ENCODE assay signal across 15 cellular contexts in genomic region chr20:43939762-43940121, GRCh38. TPM values are rescaled to one million over a fixed set of nuclear protein-coding genes. Genes with fewer than 3 reads are reported as not detected.
A peak's percentile ranks its signal among the peaks of the same experiment; 100 is the strongest.
DNase-seq lines count a peak whose midpoint lies in the region; FAIRE-seq and TF ChIP-seq lines count a peak whose summit lies in the region.
"Had no signal": no experiment of that assay in that cellular context is flagged by ENCODE, and none has a peak within 500 bp of the region (broad histone marks: within the 10 kb centered on the region; RNA-seq: fewer than 3 reads in every experiment).

No MANE protein-coding gene starts in this region.

- H3K79me2 ChIP-seq in OCI-LY3 (ENCODE audit: low read length): peaks cover 99% of the 10 kb centered on the region
- H3K79me2 ChIP-seq in mammary epithelial cell (ENCODE audit: insufficient read depth, low read length): no peaks in the 10 kb centered on the region
- no peaks in the 10 kb centered on the region for H3K79me2 ChIP-seq in osteoblast (ENCODE audit: insufficient read depth, low read length)

- no peaks in the 10 kb centered on the region for H3K27me3 ChIP-seq in OCI-LY3 (ENCODE audit: low read depth, low read length)
- H3K27me3 ChIP-seq in mammary epithelial cell (ENCODE audit: insufficient read depth, low read length): no peaks in the 10 kb centered on the region
- no peaks in the 10 kb centered on the region for H3K27me3 ChIP-seq in osteoblast (ENCODE audit: insufficient read depth, low read length)
- no peaks in the 10 kb centered on the region for H3K27me3 ChIP-seq in transverse colon

- no peak overlapping the region for H2AFZ ChIP-seq in OCI-LY3 (ENCODE audit: low read depth, low read length)
- H2AFZ ChIP-seq in mammary epithelial cell (ENCODE audit: low read depth, low read length): no peak overlapping the region
- H2AFZ ChIP-seq in osteoblast (ENCODE audit: low read length): no peak overlapping the region

- H3K36me3 ChIP-seq in OCI-LY3 (replicated peaks; ENCODE audit: low read depth, low read length): peaks cover 20% of the 10 kb centered on the region
- H3K36me3 ChIP-seq in mammary epithelial cell (ENCODE audit: insufficient read depth, low read length): no peaks in the 10 kb centered on the region
- H3K36me3 ChIP-seq in osteoblast (ENCODE audit: insufficient read depth, low read length): no peaks in the 10 kb centered on the region
- H3K36me3 ChIP-seq in transverse colon: no peaks in the 10 kb centered on the region

- TF ChIP-seq POLR2A in transverse colon (IDR thresholded peaks at IDR 0.05): no peak

- no peak overlapping the region for H3K4me3 ChIP-seq in OCI-LY3 (ENCODE audit: low read length)
- H3K4me3 ChIP-seq in mammary epithelial cell (replicated peaks in 1 of 3; ENCODE audit: insufficient read depth in 1 of 3, low read depth in 2 of 3, low read length in 3 of 3): no peak overlapping the region
- H3K4me3 ChIP-seq in osteoblast (ENCODE audit: insufficient read depth, low read length): no peak overlapping the region
- no peak overlapping the region for H3K4me3 ChIP-seq in transverse colon
- H3K4me3 ChIP-seq: skin epidermis had no signal

- in situ Hi-C loops in mammary epithelial cell (cut with MboI; ENCODE audit: low sequenced_read_pairs in 2 of 2): no loop called here
- in situ Hi-C loops in transverse colon (cut with MboI; ENCODE audit: low pct_ligation_motif_present in 1 of 4, low pct_unique_long_range_greater_than_20kb in 1 of 4, low sequenced_read_pairs in 3 of 4): no loop called here

- no peak for TF ChIP-seq CTCF in OCI-LY3 (IDR thresholded peaks at IDR 0.05; ENCODE audit: low read depth, low read length)
- TF ChIP-seq CTCF in mammary epithelial cell (conservative IDR thresholded peaks at IDR 0.05 in 1 of 2, IDR thresholded peaks at IDR 0.05 in 1 of 2; ENCODE audit: extremely low read depth in 1 of 2, insufficient read depth in 1 of 2, low read depth in 1 of 2, low read length in 2 of 2): no peak
- no peak for TF ChIP-seq CTCF in osteoblast (IDR thresholded peaks at IDR 0.05; ENCODE audit: extremely low read depth, low read depth, low read length)
- TF ChIP-seq CTCF in transverse colon (IDR thresholded peaks at IDR 0.05): no peak
- no peak for TF ChIP-seq CTCF in D721Med (IDR thresholded peaks at IDR 0.05; ENCODE audit: insufficient read depth, missing control alignments)

- H3K27ac ChIP-seq in OCI-LY3 (ENCODE audit: low read length) (no peak overlapping the region), mammary epithelial cell (ENCODE audit: insufficient read depth, low read depth, low read length) (peak overlapping the region; percentile 11), osteoblast (ENCODE audit: low read depth, low read length) (peak overlapping the region; percentile 72), transverse colon (no peak overlapping the region)

- dilution Hi-C loops in mammary epithelial cell (cut with HindIII; ENCODE audit: low sequenced_read_pairs): no loop called here

- peaks cover 95% of the 10 kb centered on the region for H4K20me1 ChIP-seq in OCI-LY3 (ENCODE audit: insufficient read depth, low read length)
- H4K20me1 ChIP-seq in mammary epithelial cell (ENCODE audit: insufficient read depth, low read length): no peaks in the 10 kb centered on the region
- peaks cover 3% of the 10 kb centered on the region for H4K20me1 ChIP-seq in osteoblast (ENCODE audit: insufficient read depth, low read length)

- WGBS in mammary epithelial cell (ENCODE audit: low coverage, missing lambda C conversion rate): 0% methylated on average over 1 of the region's 1 CpG
- 53% methylated on average over 1 of the region's 1 CpG; no CpG with 5 or more reads in 1 of the 2 donors for WGBS in transverse colon (ENCODE audit: low coverage in 1 of 2), 2 donors

- no peak for FAIRE-seq in D721Med (lab: Jason Lieb, UNC)
- FAIRE-seq: endometrium had no signal

- H3K4me1 ChIP-seq in OCI-LY3 (ENCODE audit: low read length): peaks cover 74% of the 10 kb centered on the region
- peaks cover 65% of the 10 kb centered on the region for H3K4me1 ChIP-seq in mammary epithelial cell (ENCODE audit: insufficient read depth, low read length)
- peaks cover 51% of the 10 kb centered on the region for H3K4me1 ChIP-seq in osteoblast (ENCODE audit: insufficient read depth, low read length)
- peaks cover 0 to 43% (median 31%) of the 10 kb centered on the region in 4 donors for H3K4me1 ChIP-seq in transverse colon

- CTCF ChIA-PET in mammary epithelial cell (lab: Charles Lee; ENCODE audit: low non-redundant PET): interaction anchor here (0.6 kb wide), 3 partner anchors 58 to 188 kb away, joined by 3 to 6 read pairs (median 3); no protein-coding TSS in a partner anchor

- intact Hi-C loops in mammary epithelial cell (cut with micrococcal nuclease): loop anchor here (1.0 to 5.0 kb wide), 3 partner anchors 16 to 143 kb away; no protein-coding TSS in a partner anchor
- intact Hi-C loops in transverse colon (cut with DNase I; ENCODE audit: low total_unique reads): no loop called here

- no peak for TF ChIP-seq EP300 in transverse colon (IDR thresholded peaks at IDR 0.05; ENCODE audit: low read depth)

- H3K4me2 ChIP-seq in OCI-LY3 (ENCODE audit: low read length) (peak overlapping the region; percentile 97), mammary epithelial cell (ENCODE audit: insufficient read depth, low read depth, low read length) (peak overlapping the region; percentile 42), osteoblast (ENCODE audit: insufficient read depth, low read length) (peak overlapping the region; percentile 46)

- BruUV-seq in mammary epithelial cell (replicated peaks; lab: Mats Ljungman, UMichigan): no TSS peak

- H3K9ac ChIP-seq in OCI-LY3 (ENCODE audit: low read length): no peak overlapping the region
- H3K9ac ChIP-seq in mammary epithelial cell (ENCODE audit: insufficient read depth, low read length): no peak overlapping the region

- H3K9me3 ChIP-seq in OCI-LY3 (ENCODE audit: insufficient read depth, low read length) (no peaks in the 10 kb centered on the region), mammary epithelial cell (replicated peaks; ENCODE audit: insufficient read depth, low read length) (no peaks in the 10 kb centered on the region), osteoblast (ENCODE audit: low read depth, low read length) (no peaks in the 10 kb centered on the region), transverse colon (no peaks in the 10 kb centered on the region)

- DNase-seq in EL: peak; percentile 81
- DNase-seq in mammary epithelial cell: no peak
- DNase-seq in osteoblast (ENCODE audit: insufficient read length, low spot score, missing footprints): no peak
- no peak for DNase-seq in COR-L47 (lab: John Stamatoyannopoulos, UW)
- no peak for DNase-seq in transverse colon
- DNase-seq in D721Med (ENCODE audit: insufficient read length, low spot score): no peak
- DNase-seq: activated CD4-positive, alpha-beta T cell treated with anti-CD3 and anti-CD28 coated beads for 1 hour; CD4-positive, CD25-positive, alpha-beta regulatory T cell; central memory CD4-positive, alpha-beta T cell; NCI-H1436; occipital lobe; stimulated activated naive B cell treated with anti-CD40 and anti-IgM and Interleukin-4, amounts not matched to agents 10 μg/mL and 1 μg/mL and 100 μg/mL, for 72 hours had no signal

RNA-seq across cellular contexts. Expression of gene TOX2, which starts 25.1 kb away (rescaled TPM):
- total RNA-seq in mammary epithelial cell (1 to 10 TPM in 1 of 2 donors, under 1 TPM in 1; 0.83 to 5.0 TPM), osteoblast (0.88 and 1.1 TPM in 2 replicates), transverse colon (10 to 100 TPM in 2 of 4 donors, 1 to 10 TPM in 2; 1.5 to 15.7 (median 6.8) TPM)
- polyA plus RNA-seq in mammary epithelial cell: 0.96 TPM
- polyA minus RNA-seq in mammary epithelial cell: 0.83 TPM

Comparison
In these comparisons a context has a peak if more than half of its experiments do, and no peak if none do; other contexts are left out.
1. H3K27ac ChIP-seq: peak in mammary epithelial cell (single experiment) and osteoblast (single experiment); none in OCI-LY3 (single experiment) and transverse colon (0 of 4).
2. H3K4me2 ChIP-seq: peak in every context shown above with its lines; median percentile 97 in OCI-LY3; 46 in osteoblast; 42 in mammary epithelial cell.